In genomic region chr1:206900149-206900548, GRCh38 we compare ENCODE assay signal across 34 cellular contexts. TPM values are rescaled to one million over a fixed set of nuclear protein-coding genes. Genes with fewer than 3 reads are reported as not detected.
A peak's percentile ranks its signal among the peaks of the same experiment; 100 is the strongest.
DNase-seq lines count a peak whose midpoint lies in the region; ATAC-seq, FAIRE-seq and TF ChIP-seq lines count a peak whose summit lies in the region.
"Had no signal": no experiment of that assay in that cellular context is flagged by ENCODE, and none has a peak within 500 bp of the region (broad histone marks: within the 10 kb centered on the region; RNA-seq: fewer than 3 reads in every experiment).

No MANE protein-coding gene starts in this region.

- peaks cover 8% of the 10 kb centered on the region for H3K4me1 ChIP-seq in CD4-positive, alpha-beta memory T cell (ENCODE audit: insufficient read depth, low read length)
- H3K4me1 ChIP-seq in GM12878 (ENCODE audit: control insufficient read depth, insufficient read depth, low read length) (no peaks in the 10 kb centered on the region), osteoblast (ENCODE audit: insufficient read depth, low read length) (peaks cover 46% of the 10 kb centered on the region)
- H3K4me1 ChIP-seq: sigmoid colon had no signal

- no peak for ATAC-seq in activated CD4-positive, alpha-beta T cell treated with anti-CD3 and anti-CD28 coated beads for 36 hours
- ATAC-seq in GM12878 = no peak
- ATAC-seq: heart right ventricle, HepG2 had no signal

- no peak for FAIRE-seq in GM12878 (lab: Jason Lieb, UNC)
- FAIRE-seq: endothelial cell of umbilical vein, frontal cortex, H1, HepG2 had no signal

- no peaks in the 10 kb centered on the region for H3K9me3 Mint-ChIP-seq in activated CD4-positive, alpha-beta T cell treated with anti-CD3 and anti-CD28 coated beads for 36 hours (ENCODE audit: low read depth)
- H3K9me3 Mint-ChIP-seq in CD4-positive, alpha-beta memory T cell = peaks cover 0 to 5% (median 0%) of the 10 kb centered on the region in 8 donors
- H3K9me3 Mint-ChIP-seq in Calu3 (ENCODE audit: low read depth, unreplicated experiment) (no peaks in the 10 kb centered on the region), type B pancreatic cell (no peaks in the 10 kb centered on the region)
- H3K9me3 Mint-ChIP-seq: HFFc6; T-helper 1 cell treated with Interleukin-12 subunit alpha and Interleukin-12 subunit beta and Interleukin-4 antibody, amounts not matched to agents 30 μg/mL and 1 μg/mL, for 36 hours had no signal

- H2AFZ ChIP-seq in GM12878 (ENCODE audit: control insufficient read depth, low read depth, low read length) (no peak overlapping the region), osteoblast (ENCODE audit: low read length) (peak overlapping the region; percentile 17)
- H2AFZ ChIP-seq: PC-9 had no signal

- H3K27ac ChIP-seq in CD4-positive, alpha-beta memory T cell (ENCODE audit: low read depth, low read length) = no peak overlapping the region
- H3K27ac ChIP-seq in GM12878 (ENCODE audit: control insufficient read depth, insufficient read depth) (no peak overlapping the region), osteoblast (ENCODE audit: low read depth, low read length) (no peak overlapping the region)
- H3K27ac ChIP-seq: brain microvascular endothelial cell, heart right ventricle, PC-9, sigmoid colon, transverse colon had no signal

- peak; percentile 59; the same call in 1 of the 2 replicates for TF ChIP-seq POLR2A in GM12878 (IDR thresholded peaks at IDR 0.05; ENCODE audit: low read depth, low read length)

- TF ChIP-seq CTCF in GM12878 (IDR thresholded peaks at IDR 0.05 in 2 of 3, conservative IDR thresholded peaks at IDR 0.05 in 1 of 3; ENCODE audit: control insufficient read depth in 2 of 3, extremely low read depth in 1 of 3, insufficient read depth in 1 of 3, low read depth in 3 of 3, low read length in 3 of 3) (no peak), osteoblast (IDR thresholded peaks at IDR 0.05; ENCODE audit: extremely low read depth, low read depth, low read length) (no peak), Calu3 (IDR thresholded peaks at IDR 0.05; ENCODE audit: unreplicated experiment) (no peak), type B pancreatic cell (conservative IDR thresholded peaks at IDR 0.05) (no peak)

- H3K4me3 Mint-ChIP-seq in activated CD4-positive, alpha-beta T cell treated with anti-CD3 and anti-CD28 coated beads for 36 hours = no peak overlapping the region
- H3K4me3 Mint-ChIP-seq in CD4-positive, alpha-beta memory T cell = no peak overlapping the region
- no peak overlapping the region for H3K4me3 Mint-ChIP-seq in Calu3 (ENCODE audit: low read depth, unreplicated experiment)
- H3K4me3 Mint-ChIP-seq in type B pancreatic cell = no peak overlapping the region
- H3K4me3 Mint-ChIP-seq: HFFc6; T-helper 1 cell treated with Interleukin-12 subunit alpha and Interleukin-12 subunit beta and Interleukin-4 antibody, amounts not matched to agents 30 μg/mL and 1 μg/mL, for 36 hours had no signal

- H3K79me2 ChIP-seq in GM12878 (ENCODE audit: control insufficient read depth, insufficient read depth, low read length) (no peaks in the 10 kb centered on the region), osteoblast (ENCODE audit: insufficient read depth, low read length) (no peaks in the 10 kb centered on the region)

- TF ChIP-seq RAD21 in GM12878 (IDR thresholded peaks at IDR 0.05; ENCODE audit: insufficient read depth, low read depth, low read length) = no peak

- no peak for DNase-seq in activated CD4-positive, alpha-beta T cell treated with anti-CD3 and anti-CD28 coated beads for 36 hours
- no peak for DNase-seq in activated CD4-positive, alpha-beta T cell treated with anti-CD3 and anti-CD28 coated beads, Interleukin-2, amount 50 U/mL, for 1 hour
- DNase-seq in CD4-positive, alpha-beta memory T cell = no peak
- DNase-seq in GM12878 (ENCODE audit: low read depth, low spot score) (no peak), osteoblast (ENCODE audit: insufficient read length, low spot score, missing footprints) (no peak), Calu3 (no peak), type B pancreatic cell (ENCODE audit: extremely low spot score, unreplicated experiment) (no peak), cerebellum (ENCODE audit: low spot score) (no peak)
- DNase-seq: 8988T; activated CD4-positive, alpha-beta T cell treated with anti-CD3 and anti-CD28 coated beads for 1 hour; activated gamma-delta T cell treated with Interleukin-2 at 50 U/mL for 16 hours; amniotic stem cell; brain microvascular endothelial cell; DMS 273 treated with DMSO at 0.1 percent for 48 hours; heart right ventricle; HFFc6; NCI-H1417 treated with DMSO at 0.1 percent for 48 hours; NCI-H2081; NCI-H69; PC-9; sigmoid colon; SK-N-SH; stimulated activated CD4-positive, alpha-beta T cell treated with anti-CD3 and anti-CD28 coated beads, Interleukin-4, amount 100 ng/mL, for 4 hours; transverse colon had no signal

- WGBS in GM12878 (ENCODE audit: insufficient coverage, insufficient replicate concordance, low lambda C conversion rate, missing lambda C conversion rate) = 78% methylated on average over 7 of the region's 7 CpGs

- POLR2A ChIA-PET in activated CD4-positive, alpha-beta T cell treated with anti-CD3 and anti-CD28 coated beads for 36 hours (lab: Charles Lee) = no interaction called here
- POLR2A ChIA-PET in CD4-positive, alpha-beta memory T cell (lab: Charles Lee; ENCODE audit: partially characterized antibody) = interaction anchor here (0.7 to 11.6 kb wide), 18 partner anchors 9 to 166 kb away, joined by 3 to 211 read pairs (median 5); partner anchors contain the start of genes FCMR and IL20
- POLR2A ChIA-PET in GM12878 (lab: Charles Lee) = interaction anchor here (0.5 to 1.2 kb wide), 3 partner anchors 17 to 185 kb away, joined by 3 to 4 read pairs (median 3); no protein-coding TSS in a partner anchor

- H3K9me3 ChIP-seq in CD4-positive, alpha-beta memory T cell (ENCODE audit: control insufficient read depth in 1 of 2, low read length in 2 of 2) = no peaks in the 10 kb centered on the region
- no peaks in the 10 kb centered on the region for H3K9me3 ChIP-seq in GM12878 (replicated peaks; ENCODE audit: control insufficient read depth, insufficient read depth, low read length)
- H3K9me3 ChIP-seq in osteoblast (ENCODE audit: low read depth, low read length) = no peaks in the 10 kb centered on the region
- H3K9me3 ChIP-seq: heart right ventricle, sigmoid colon, SK-N-SH, transverse colon had no signal

- H3K4me1 Mint-ChIP-seq in activated CD4-positive, alpha-beta T cell treated with anti-CD3 and anti-CD28 coated beads for 36 hours = peaks cover 90% of the 10 kb centered on the region
- H3K4me1 Mint-ChIP-seq in CD4-positive, alpha-beta memory T cell = peaks cover 16 to 45% (median 24%) of the 10 kb centered on the region in 4 donors
- H3K4me1 Mint-ChIP-seq in Calu3 (ENCODE audit: low read depth, unreplicated experiment) = peaks cover 15% of the 10 kb centered on the region
- peaks cover 10% of the 10 kb centered on the region for H3K4me1 Mint-ChIP-seq in type B pancreatic cell (ENCODE audit: unreplicated experiment)

- H3K36me3 Mint-ChIP-seq in activated CD4-positive, alpha-beta T cell treated with anti-CD3 and anti-CD28 coated beads for 36 hours (ENCODE audit: low read depth) = peaks cover 42% of the 10 kb centered on the region
- H3K36me3 Mint-ChIP-seq in CD4-positive, alpha-beta memory T cell = peaks cover 35 to 36% of the 10 kb centered on the region in 2 donors
- H3K36me3 Mint-ChIP-seq in Calu3 (ENCODE audit: insufficient read depth, unreplicated experiment) (no peaks in the 10 kb centered on the region), type B pancreatic cell (no peaks in the 10 kb centered on the region)

- H4K20me1 ChIP-seq in GM12878 (ENCODE audit: control insufficient read depth, insufficient read depth) (no peaks in the 10 kb centered on the region), osteoblast (ENCODE audit: insufficient read depth, low read length) (no peaks in the 10 kb centered on the region)

- CTCF ChIA-PET in activated CD4-positive, alpha-beta T cell treated with anti-CD3 and anti-CD28 coated beads for 36 hours (lab: Charles Lee) = interaction anchor here (0.6 to 5.2 kb wide), 5 partner anchors 10 to 91 kb away, joined by 3 to 30 read pairs (median 9); partner anchors contain the start of gene IL20
- CTCF ChIA-PET in CD4-positive, alpha-beta memory T cell (lab: Charles Lee; ENCODE audit: partially characterized antibody) = interaction anchor here (0.8 to 5.2 kb wide), 8 partner anchors 9 to 165 kb away, joined by 3 to 30 read pairs (median 4); no protein-coding TSS in a partner anchor
- CTCF ChIA-PET in GM12878 (lab: Yijun Ruan, JAX) (interaction anchor here (0.6 to 3.3 kb wide), 8 partner anchors 12 to 173 kb away, joined by 3 to 16 read pairs (median 5); no protein-coding TSS in a partner anchor), Calu3 (lab: Charles Lee) (interaction anchor here (1.2 kb wide), 1 partner anchor 9 kb away, joined by 5 read pairs; no protein-coding TSS in a partner anchor)

- BruUV-seq in GM12878 (replicated peaks; lab: Mats Ljungman, UMichigan) = no TSS peak
- BruUV-seq in Calu3 (replicated peaks; lab: Mats Ljungman, UMichigan) = no TSS peak

- RAD21 ChIA-PET in GM12878 (lab: Charles Lee; ENCODE audit: unreplicated experiment) = interaction anchor here (1.2 to 1.9 kb wide), 2 partner anchors 12 to 91 kb away, joined by 3 to 9 read pairs; no protein-coding TSS in a partner anchor

- H3K4me2 ChIP-seq in GM12878 (ENCODE audit: control insufficient read depth, insufficient read depth) (no peak overlapping the region), osteoblast (ENCODE audit: insufficient read depth, low read length) (no peak overlapping the region)
- H3K4me2 ChIP-seq: PC-9, SK-N-SH had no signal

- no peak overlapping the region for H3K4me3 ChIP-seq in CD4-positive, alpha-beta memory T cell (ENCODE audit: low read length in 2 of 2)
- no peak overlapping the region for H3K4me3 ChIP-seq in GM12878
- no peak overlapping the region for H3K4me3 ChIP-seq in osteoblast (ENCODE audit: insufficient read depth, low read length)
- H3K4me3 ChIP-seq: heart right ventricle, lung, PC-9, sigmoid colon, transverse colon had no signal

- in situ Hi-C loops in GM12878 (cut with MboI) = no loop called here

- intact Hi-C loops in activated CD4-positive, alpha-beta T cell treated with anti-CD3 and anti-CD28 coated beads for 36 hours (cut with DNase I, micrococcal nuclease) = no loop called here
- intact Hi-C loops in CD4-positive, alpha-beta memory T cell (cut with micrococcal nuclease) = no loop called here
- intact Hi-C loops in GM12878 (cut with micrococcal nuclease; ENCODE audit: unreplicated experiment) = no loop called here
- intact Hi-C loops in Calu3 (cut with micrococcal nuclease; ENCODE audit: unreplicated experiment) = no loop called here

- no peaks in the 10 kb centered on the region for H3K27me3 ChIP-seq in CD4-positive, alpha-beta memory T cell (ENCODE audit: insufficient read depth, low read length)
- H3K27me3 ChIP-seq in GM12878 (replicated peaks in 1 of 2; ENCODE audit: control insufficient read depth in 2 of 2, insufficient read depth in 2 of 2, low read length in 1 of 2) = no peaks in the 10 kb centered on the region
- H3K27me3 ChIP-seq in osteoblast (ENCODE audit: insufficient read depth, low read length) = no peaks in the 10 kb centered on the region
- H3K27me3 ChIP-seq: brain microvascular endothelial cell, sigmoid colon had no signal

- no peak for TF ChIP-seq EP300 in GM12878 (IDR thresholded peaks at IDR 0.05; ENCODE audit: borderline replicate concordance in 1 of 2, control insufficient read depth in 1 of 2, low read depth in 2 of 2, low read length in 2 of 2)

- H3K27ac Mint-ChIP-seq in activated CD4-positive, alpha-beta T cell treated with anti-CD3 and anti-CD28 coated beads for 36 hours = peak overlapping the region; percentile 17
- peak overlapping the region in 5 of 7 donors; percentile 2 to 91 (median 35) for H3K27ac Mint-ChIP-seq in CD4-positive, alpha-beta memory T cell
- H3K27ac Mint-ChIP-seq in Calu3 (ENCODE audit: unreplicated experiment) (no peak overlapping the region), type B pancreatic cell (no peak overlapping the region)
- H3K27ac Mint-ChIP-seq: HFFc6; progenitor cell of endocrine pancreas; T-helper 1 cell treated with Interleukin-12 subunit alpha and Interleukin-12 subunit beta and Interleukin-4 antibody, amounts not matched to agents 30 μg/mL and 1 μg/mL, for 36 hours had no signal

- H3K27me3 Mint-ChIP-seq in activated CD4-positive, alpha-beta T cell treated with anti-CD3 and anti-CD28 coated beads for 36 hours = no peaks in the 10 kb centered on the region
- H3K27me3 Mint-ChIP-seq in CD4-positive, alpha-beta memory T cell = no peaks in the 10 kb centered on the region
- peaks cover 27% of the 10 kb centered on the region for H3K27me3 Mint-ChIP-seq in Calu3 (ENCODE audit: unreplicated experiment)
- peaks cover 43% of the 10 kb centered on the region for H3K27me3 Mint-ChIP-seq in type B pancreatic cell

- no peak overlapping the region for H3K9ac ChIP-seq in GM12878 (ENCODE audit: control insufficient read depth, insufficient read depth, low read length)
- H3K9ac ChIP-seq: SK-N-SH had no signal

- peaks cover 23% of the 10 kb centered on the region for H3K36me3 ChIP-seq in CD4-positive, alpha-beta memory T cell (ENCODE audit: insufficient read depth, low read length)
- peaks cover 8 to 12% of the 10 kb centered on the region in 2 experiments for H3K36me3 ChIP-seq in GM12878 (ENCODE audit: control insufficient read depth in 2 of 2, insufficient read depth in 2 of 2, low read length in 1 of 2)
- H3K36me3 ChIP-seq in osteoblast (ENCODE audit: insufficient read depth, low read length) = no peaks in the 10 kb centered on the region
- H3K36me3 ChIP-seq: brain microvascular endothelial cell, sigmoid colon, transverse colon had no signal

- SMC1A ChIA-PET in GM12878 (lab: Charles Lee; ENCODE audit: uncharacterized antibody, unreplicated experiment) = interaction anchor here (0.9 to 1.9 kb wide), 3 partner anchors 8 to 33 kb away, joined by 3 to 5 read pairs (median 4); no protein-coding TSS in a partner anchor

RNA-seq across cellular contexts. Expression of gene IL24, which starts 2.9 kb away (rescaled TPM):
- total RNA-seq in activated CD4-positive, alpha-beta T cell treated with anti-CD3 and anti-CD28 coated beads for 36 hours = 10 to 100 TPM in 1 of 2 experiments, 1 to 10 TPM in 1; 10.0 to 10.7 TPM
- total RNA-seq in CD4-positive, alpha-beta memory T cell = not detected
- polyA plus RNA-seq in CD4-positive, alpha-beta memory T cell = 10 to 100 TPM; 20.3 to 29.6 TPM
- 0.29 TPM in 1 of 2 replicates, not detected in the other for total RNA-seq in GM12878 (2013; cell fraction: nucleolus; rRNA removed)
- total RNA-seq in GM12878 (2014; rRNA removed) (0.11 TPM in 2 replicates), GM12878 (2014; rRNA removed; fragmentation: Illumina TruSeq; extraction: Trizol) (0.22 TPM in 1 of 2 replicates, not detected in the other), GM12878 (2021) (0.16 TPM in 1 of 2 replicates, not detected in the other), osteoblast (not detected in 2 replicates), Calu3 (2022) (not detected in 2 replicates), type B pancreatic cell (ENCODE audit: low replicate concordance) (not detected in 2 replicates), cerebellum (not detected)
- polyA plus RNA-seq in GM12878 (2011; ENCODE audit: low read depth) = 14.3 TPM
- polyA plus RNA-seq in GM12878 (2011; rRNA removed) (0.05 and 0.19 TPM in 2 replicates), GM12878 (2014; fragmentation: Illumina TruSeq; extraction: Trizol) (0.21 and 0.41 TPM in 2 replicates), GM12878 (2014; fragmentation: Nextera tagmentation; extraction: Ambion mirVana) (10 to 100 TPM; 19.0 to 19.8 TPM), GM12878 (2014; rRNA removed) (0.13 and 0.35 TPM in 2 replicates), GM12878 (2016; fragmentation: Nextera tagmentation; extraction: Ambion mirVana) (1 to 10 TPM; 5.1 to 6.4 TPM)
- 0.03 TPM in 1 of 2 replicates, not detected in the other for polyA plus RNA-seq in GM12878 (2011; cell fraction: cytosol; rRNA removed)
- polyA plus RNA-seq in GM12878 (2011; cell fraction: nucleus; rRNA removed) = not detected in 2 replicates
- 28.2 and 39.9 TPM in 2 replicates for polyA plus RNA-seq in GM12878 (2012)
- not detected in 2 replicates for polyA minus RNA-seq in GM12878 (2011; rRNA and poly(A)+ RNA removed)
- not detected in 2 replicates for polyA minus RNA-seq in GM12878 (2011; cell fraction: cytosol; rRNA and poly(A)+ RNA removed)
- not detected in 2 replicates for polyA minus RNA-seq in GM12878 (2011; cell fraction: nucleus; rRNA and poly(A)+ RNA removed)
- total RNA-seq: endothelial cell of umbilical vein, H1, heart right ventricle, HepG2, lung, PC-9, progenitor cell of endocrine pancreas, sigmoid colon, subcutaneous adipose tissue, transverse colon had no signal
- polyA plus RNA-seq: endothelial cell of umbilical vein, H1, HepG2 had no signal

RNA-seq across cellular contexts. Expression of gene FCMR, which starts 21.6 kb away (rescaled TPM):
- total RNA-seq in activated CD4-positive, alpha-beta T cell treated with anti-CD3 and anti-CD28 coated beads for 36 hours = 10 to 100 TPM; 41.6 to 49.3 TPM
- 100 to 1,000 TPM; 554 to 588 TPM for total RNA-seq in CD4-positive, alpha-beta memory T cell
- 100 to 1,000 TPM; 493 to 558 TPM for polyA plus RNA-seq in CD4-positive, alpha-beta memory T cell
- total RNA-seq in GM12878 (2013; cell fraction: nucleolus; rRNA removed) = 279 and 312 TPM in 2 replicates
- total RNA-seq in GM12878 (2014; rRNA removed) (112 and 125 TPM in 2 replicates), GM12878 (2014; rRNA removed; fragmentation: Illumina TruSeq; extraction: Trizol) (95.3 and 97.0 TPM in 2 replicates), GM12878 (2021) (191 and 207 TPM in 2 replicates), osteoblast (0.29 TPM in 1 of 2 replicates, not detected in the other), Calu3 (2022) (0.86 and 1.1 TPM in 2 replicates), type B pancreatic cell (ENCODE audit: low replicate concordance) (0.58 and 0.81 TPM in 2 replicates), cerebellum (not detected)
- polyA plus RNA-seq in GM12878 (2011; ENCODE audit: low read depth) = 172 TPM
- polyA plus RNA-seq in GM12878 (2011; rRNA removed) (110 and 200 TPM in 2 replicates), GM12878 (2014; fragmentation: Illumina TruSeq; extraction: Trizol) (245 and 297 TPM in 2 replicates), GM12878 (2014; fragmentation: Nextera tagmentation; extraction: Ambion mirVana) (10 to 100 TPM; 79.7 to 81.7 TPM), GM12878 (2014; rRNA removed) (155 and 157 TPM in 2 replicates), GM12878 (2016; fragmentation: Nextera tagmentation; extraction: Ambion mirVana) (100 to 1,000 TPM; 107 to 120 TPM)
- polyA plus RNA-seq in GM12878 (2011; cell fraction: cytosol; rRNA removed) = 276 and 324 TPM in 2 replicates
- polyA plus RNA-seq in GM12878 (2011; cell fraction: nucleus; rRNA removed) = 227 and 311 TPM in 2 replicates
- polyA plus RNA-seq in GM12878 (2012) = 247 and 253 TPM in 2 replicates
- 217 and 266 TPM in 2 replicates for polyA minus RNA-seq in GM12878 (2011; rRNA and poly(A)+ RNA removed)
- polyA minus RNA-seq in GM12878 (2011; cell fraction: cytosol; rRNA and poly(A)+ RNA removed) = 72.0 and 80.5 TPM in 2 replicates
- 80.6 and 107 TPM in 2 replicates for polyA minus RNA-seq in GM12878 (2011; cell fraction: nucleus; rRNA and poly(A)+ RNA removed)
- total RNA-seq: endothelial cell of umbilical vein, H1, HepG2, LHCN-M2, progenitor cell of endocrine pancreas had no signal
- polyA plus RNA-seq: endothelial cell of umbilical vein, HepG2 had no signal

RNA-seq across cellular contexts. Expression of gene IL20, which starts 34.7 kb away (rescaled TPM):
- not detected for total RNA-seq in activated CD4-positive, alpha-beta T cell treated with anti-CD3 and anti-CD28 coated beads for 36 hours
- not detected for total RNA-seq in CD4-positive, alpha-beta memory T cell
- polyA plus RNA-seq in CD4-positive, alpha-beta memory T cell = not detected
- not detected in 2 replicates for total RNA-seq in GM12878 (2013; cell fraction: nucleolus; rRNA removed)
- total RNA-seq in GM12878 (2014; rRNA removed) (0.11 TPM in 1 of 2 replicates, not detected in the other), GM12878 (2014; rRNA removed; fragmentation: Illumina TruSeq; extraction: Trizol) (0.13 TPM in 1 of 2 replicates, not detected in the other), GM12878 (2021) (not detected in 2 replicates), osteoblast (not detected in 2 replicates), Calu3 (2022) (not detected in 2 replicates), type B pancreatic cell (ENCODE audit: low replicate concordance) (not detected in 2 replicates), cerebellum (not detected)
- polyA plus RNA-seq in GM12878 (2011; ENCODE audit: low read depth) = not detected
- polyA plus RNA-seq in GM12878 (2011; rRNA removed) (not detected in 2 replicates), GM12878 (2014; fragmentation: Illumina TruSeq; extraction: Trizol) (not detected in 2 replicates), GM12878 (2014; fragmentation: Nextera tagmentation; extraction: Ambion mirVana) (under 1 TPM in 1 of 2 experiments, not detected in 1; 0.08 TPM), GM12878 (2014; rRNA removed) (not detected in 2 replicates), GM12878 (2016; fragmentation: Nextera tagmentation; extraction: Ambion mirVana) (not detected)
- not detected in 2 replicates for polyA plus RNA-seq in GM12878 (2011; cell fraction: cytosol; rRNA removed)
- polyA plus RNA-seq in GM12878 (2011; cell fraction: nucleus; rRNA removed) = not detected in 2 replicates
- not detected in 2 replicates for polyA plus RNA-seq in GM12878 (2012)
- polyA minus RNA-seq in GM12878 (2011; rRNA and poly(A)+ RNA removed) = not detected in 2 replicates
- not detected in 2 replicates for polyA minus RNA-seq in GM12878 (2011; cell fraction: cytosol; rRNA and poly(A)+ RNA removed)
- not detected in 2 replicates for polyA minus RNA-seq in GM12878 (2011; cell fraction: nucleus; rRNA and poly(A)+ RNA removed)
- total RNA-seq: endothelial cell of umbilical vein, frontal cortex, H1, heart right ventricle, HepG2, HFFc6, LHCN-M2, lung, mononuclear cell, PC-9, progenitor cell of endocrine pancreas, sigmoid colon, subcutaneous adipose tissue, transverse colon had no signal
- polyA plus RNA-seq: endothelial cell of umbilical vein, H1, heart right ventricle, sigmoid colon, SK-N-SH had no signal

RNA-seq across cellular contexts. Expression of gene PIGR, which starts 46.1 kb away (rescaled TPM):
- under 1 TPM; 0.07 to 0.54 TPM for total RNA-seq in activated CD4-positive, alpha-beta T cell treated with anti-CD3 and anti-CD28 coated beads for 36 hours
- total RNA-seq in CD4-positive, alpha-beta memory T cell = not detected
- polyA plus RNA-seq in CD4-positive, alpha-beta memory T cell = not detected
- 0.59 and 0.61 TPM in 2 replicates for total RNA-seq in GM12878 (2013; cell fraction: nucleolus; rRNA removed)
- 1.6 and 1.8 TPM in 2 replicates for total RNA-seq in GM12878 (2014; rRNA removed)
- 7.6 and 7.9 TPM in 2 replicates for total RNA-seq in GM12878 (2014; rRNA removed; fragmentation: Illumina TruSeq; extraction: Trizol)
- 4.7 and 5.0 TPM in 2 replicates for total RNA-seq in GM12878 (2021)
- 1.3 TPM for polyA plus RNA-seq in GM12878 (2011; ENCODE audit: low read depth)
- 1.7 and 1.8 TPM in 2 replicates for polyA plus RNA-seq in GM12878 (2011; rRNA removed)
- 0.92 and 0.93 TPM in 2 replicates for polyA plus RNA-seq in GM12878 (2011; cell fraction: cytosol; rRNA removed)
- 1.0 TPM in 2 replicates for polyA plus RNA-seq in GM12878 (2011; cell fraction: nucleus; rRNA removed)
- polyA plus RNA-seq in GM12878 (2012) = 2.4 and 5.4 TPM in 2 replicates
- 4.1 and 14.3 TPM in 2 replicates for polyA plus RNA-seq in GM12878 (2014; fragmentation: Illumina TruSeq; extraction: Trizol)
- 1 to 10 TPM; 1.1 to 2.0 TPM for polyA plus RNA-seq in GM12878 (2014; fragmentation: Nextera tagmentation; extraction: Ambion mirVana)
- polyA plus RNA-seq in GM12878 (2014; rRNA removed) = 1.7 and 2.4 TPM in 2 replicates
- 1 to 10 TPM in 1 of 2 experiments, under 1 TPM in 1; 0.96 to 1.2 TPM for polyA plus RNA-seq in GM12878 (2016; fragmentation: Nextera tagmentation; extraction: Ambion mirVana)
- 3.9 and 4.7 TPM in 2 replicates for polyA minus RNA-seq in GM12878 (2011; rRNA and poly(A)+ RNA removed)
- polyA minus RNA-seq in GM12878 (2011; cell fraction: cytosol; rRNA and poly(A)+ RNA removed) = 1.9 and 3.5 TPM in 2 replicates
- 4.5 and 5.0 TPM in 2 replicates for polyA minus RNA-seq in GM12878 (2011; cell fraction: nucleus; rRNA and poly(A)+ RNA removed)
- not detected in 2 replicates for total RNA-seq in osteoblast
- total RNA-seq in Calu3 (2022) = 250 and 367 TPM in 2 replicates
- 16.9 and 30.1 TPM in 2 replicates for total RNA-seq in type B pancreatic cell (ENCODE audit: low replicate concordance)
- total RNA-seq in cerebellum = 3.5 TPM
- total RNA-seq: endothelial cell of umbilical vein, frontal cortex, H1, HepG2, LHCN-M2, mononuclear cell, PC-9, progenitor cell of endocrine pancreas had no signal
- polyA plus RNA-seq: endothelial cell of umbilical vein, H1, HepG2, SK-N-SH had no signal

Comparison
In these comparisons a context has a peak if more than half of its experiments do, and no peak if none do; other contexts are left out.
1. H3K27ac Mint-ChIP-seq: peak in activated CD4-positive, alpha-beta T cell treated with anti-CD3 and anti-CD28 coated beads for 36 hours (single experiment) and CD4-positive, alpha-beta memory T cell (5 of 7); none in Calu3 (single experiment) and type B pancreatic cell (single experiment).
2. RNA of gene IL24, which starts 2.9 kb away (total RNA-seq): 10.0 to 10.7 TPM in activated CD4-positive, alpha-beta T cell treated with anti-CD3 and anti-CD28 coated beads for 36 hours; 0.11 to 0.29 TPM in GM12878, not detected in CD4-positive, alpha-beta memory T cell, not detected in osteoblast, not detected in Calu3, not detected in type B pancreatic cell and not detected in cerebellum (single experiment); every median in the first group is over 4 times any median in the second.
3. RNA of gene FCMR, which starts 21.6 kb away (total RNA-seq): 554 to 588 TPM in CD4-positive, alpha-beta memory T cell, 95.3 to 312 TPM in GM12878 and 41.6 to 49.3 TPM in activated CD4-positive, alpha-beta T cell treated with anti-CD3 and anti-CD28 coated beads for 36 hours; 0.86 to 1.1 TPM in Calu3, 0.58 to 0.81 TPM in type B pancreatic cell, 0.29 TPM in osteoblast and not detected in cerebellum (single experiment); every median in the first group is over 10 times any median in the second.